17 cellular contexts compared by ENCODE assay signal in genomic region chr2:227460833-227461232, GRCh38. TPM values are rescaled to one million over a fixed set of nuclear protein-coding genes. Genes with fewer than 3 reads are reported as not detected.
A peak's percentile ranks its signal among the peaks of the same experiment; 100 is the strongest.
DNase-seq lines count a peak whose midpoint lies in the region; ATAC-seq and TF ChIP-seq lines count a peak whose summit lies in the region.
"Had no signal": no experiment of that assay in that cellular context is flagged by ENCODE, and none has a peak within 500 bp of the region (broad histone marks: within the 10 kb centered on the region; RNA-seq: fewer than 3 reads in every experiment).

No MANE protein-coding gene starts in this region.

- H3K4me3 Mint-ChIP-seq in activated naive CD8-positive, alpha-beta T cell treated with anti-CD3 and anti-CD28 coated beads, Interleukin-2, amount 50 U/mL, for 24 hours: peak overlapping the region; percentile 68

- H2AFZ ChIP-seq in SK-N-SH (ENCODE audit: low read depth): no peak overlapping the region
- no peak overlapping the region for H2AFZ ChIP-seq in PC-3 (ENCODE audit: low read length)

- TF ChIP-seq POLR2A in adrenal gland (IDR thresholded peaks at IDR 0.05): no peak

- DNase-seq in SK-N-SH: no peak
- DNase-seq in PC-3: no peak
- DNase-seq in activated naive CD8-positive, alpha-beta T cell treated with anti-CD3 and anti-CD28 coated beads, Interleukin-2, amount 50 U/mL, for 24 hours: no peak
- no peak for DNase-seq in adrenal gland
- DNase-seq in activated CD8-positive, alpha-beta memory T cell treated with anti-CD3 and anti-CD28 coated beads, Interleukin-2, amount 50 U/mL, for 48 hours: no peak
- no peak for DNase-seq in HuH-7 (ENCODE audit: low spot score)
- DNase-seq: C1 segment of cervical spinal cord; caudate nucleus; left colon; NCI-H146; RPMI8226; stimulated activated CD4-positive, alpha-beta T cell treated with anti-CD3 and anti-CD28 coated beads, Interleukin-12 subunit alpha, Interleukin-12 subunit beta, amount 100 ng/mL, for 4 hours had no signal

- no peak overlapping the region for H3K27ac ChIP-seq in SK-N-SH (ENCODE audit: low read depth in 2 of 2, low read length in 1 of 2)
- H3K27ac ChIP-seq in BLaER1 treated with 17β-estradiol and CSF1 and Interleukin-3, amounts not matched to agents 10 nM and 100 nM: peak overlapping the region in 2 of 11 experiments; percentile 3 to 32; a peak in 3 of 22 replicates
- no peak overlapping the region for H3K27ac ChIP-seq in PC-3 (ENCODE audit: low read length)
- no peak overlapping the region for H3K27ac ChIP-seq in adrenal gland
- H3K27ac ChIP-seq: 22Rv1, tibial nerve had no signal

- CTCF ChIA-PET in SK-N-SH (lab: Yijun Ruan, JAX): no interaction called here
- CTCF ChIA-PET in PC-3 (lab: Charles Lee): no interaction called here

- TF ChIP-seq CTCF in SK-N-SH (IDR thresholded peaks at IDR 0.05) (no peak), PC-3 (conservative IDR thresholded peaks at IDR 0.05; ENCODE audit: low read depth, low read length) (no peak), adrenal gland (IDR thresholded peaks at IDR 0.05) (no peak)

- BruUV-seq in PC-3 (replicated peaks; lab: Mats Ljungman, UMichigan): no TSS peak

- H3K36me3 ChIP-seq in SK-N-SH (replicated peaks in 1 of 2; ENCODE audit: control insufficient read depth in 1 of 2, insufficient read depth in 2 of 2, low read length in 1 of 2) (no peaks in the 10 kb centered on the region), PC-3 (ENCODE audit: low read depth, low read length) (no peaks in the 10 kb centered on the region), adrenal gland (replicated peaks in 1 of 2) (no peaks in the 10 kb centered on the region)
- no peaks in the 10 kb centered on the region for H3K36me3 ChIP-seq in BLaER1 treated with 17β-estradiol and CSF1 and Interleukin-3, amounts not matched to agents 10 nM and 100 nM
- H3K36me3 ChIP-seq: tibial nerve had no signal

- peak overlapping the region; percentile 97 for H3K27ac Mint-ChIP-seq in activated naive CD8-positive, alpha-beta T cell treated with anti-CD3 and anti-CD28 coated beads, Interleukin-2, amount 50 U/mL, for 24 hours

- no peak overlapping the region for H3K9ac ChIP-seq in SK-N-SH
- H3K9ac ChIP-seq in BLaER1 treated with 17β-estradiol and CSF1 and Interleukin-3, amounts not matched to agents 10 nM and 100 nM: no peak overlapping the region
- H3K9ac ChIP-seq in PC-3 (ENCODE audit: low read length): no peak overlapping the region

- ATAC-seq in SK-N-SH treated with all-trans-retinoic acid at 6 μM for 48 hours: no peak
- ATAC-seq in PC-3: no peak
- peak; percentile 33 for ATAC-seq in activated naive CD8-positive, alpha-beta T cell treated with anti-CD3 and anti-CD28 coated beads, Interleukin-2, amount 50 U/mL, for 24 hours
- ATAC-seq: left colon had no signal

- H3K4me1 ChIP-seq in SK-N-SH (ENCODE audit: control insufficient read depth in 1 of 2, insufficient read depth in 2 of 2, low read depth in 1 of 2, low read length in 1 of 2) (peaks cover 0 to 18% of the 10 kb centered on the region in 2 experiments; a peak in 3 of 4 replicates), PC-3 (ENCODE audit: insufficient read depth, low read length) (peaks cover 30% of the 10 kb centered on the region), adrenal gland (replicated peaks in 1 of 2) (peaks cover 8 to 23% of the 10 kb centered on the region in 2 donors)
- peaks cover 41 to 98% (median 79%) of the 10 kb centered on the region in 10 experiments for H3K4me1 ChIP-seq in BLaER1 treated with 17β-estradiol and CSF1 and Interleukin-3, amounts not matched to agents 10 nM and 100 nM
- H3K4me1 ChIP-seq: tibial nerve had no signal

- H4K20me1 ChIP-seq in SK-N-SH (ENCODE audit: insufficient read depth): no peaks in the 10 kb centered on the region
- H4K20me1 ChIP-seq in BLaER1 treated with 17β-estradiol and CSF1 and Interleukin-3, amounts not matched to agents 10 nM and 100 nM: no peaks in the 10 kb centered on the region
- H4K20me1 ChIP-seq in PC-3 (ENCODE audit: low read length): no peaks in the 10 kb centered on the region

- no peaks in the 10 kb centered on the region for H3K79me2 ChIP-seq in SK-N-SH (ENCODE audit: insufficient read depth)
- H3K79me2 ChIP-seq in PC-3 (ENCODE audit: low read length): no peaks in the 10 kb centered on the region

- H3K9me3 ChIP-seq in SK-N-SH (no peaks in the 10 kb centered on the region), PC-3 (ENCODE audit: low read length) (no peaks in the 10 kb centered on the region), adrenal gland (replicated peaks in 1 of 3) (no peaks in the 10 kb centered on the region)
- H3K9me3 ChIP-seq in BLaER1 treated with 17β-estradiol and CSF1 and Interleukin-3, amounts not matched to agents 10 nM and 100 nM (replicated peaks in 1 of 11): no peaks in the 10 kb centered on the region
- H3K9me3 ChIP-seq: tibial nerve had no signal

- H3K27me3 ChIP-seq in SK-N-SH (ENCODE audit: insufficient read depth): no peaks in the 10 kb centered on the region
- H3K27me3 ChIP-seq in BLaER1 treated with 17β-estradiol and CSF1 and Interleukin-3, amounts not matched to agents 10 nM and 100 nM: no peaks in the 10 kb centered on the region; a peak in 1 of 22 replicates
- H3K27me3 ChIP-seq in PC-3 (ENCODE audit: low read length): no peaks in the 10 kb centered on the region
- no peaks in the 10 kb centered on the region for H3K27me3 ChIP-seq in adrenal gland
- H3K27me3 ChIP-seq: tibial nerve had no signal

- no peak for TF ChIP-seq RAD21 in SK-N-SH (IDR thresholded peaks at IDR 0.05; ENCODE audit: low read length)

- H3K9me3 Mint-ChIP-seq in activated naive CD8-positive, alpha-beta T cell treated with anti-CD3 and anti-CD28 coated beads, Interleukin-2, amount 50 U/mL, for 24 hours: no peaks in the 10 kb centered on the region

- POLR2A ChIA-PET in SK-N-SH (lab: Yijun Ruan, JAX) (no interaction called here), PC-3 (lab: Charles Lee; ENCODE audit: unreplicated experiment) (no interaction called here)

- no peaks in the 10 kb centered on the region for H3K36me3 Mint-ChIP-seq in activated naive CD8-positive, alpha-beta T cell treated with anti-CD3 and anti-CD28 coated beads, Interleukin-2, amount 50 U/mL, for 24 hours (ENCODE audit: low read depth)
- H3K36me3 Mint-ChIP-seq: activated CD8-positive, alpha-beta memory T cell treated with anti-CD3 and anti-CD28 coated beads, Interleukin-2, amount 10 ng/mL, durations not matched to agents 7 days and 5 days had no signal

- no peaks in the 10 kb centered on the region for H3K27me3 Mint-ChIP-seq in activated naive CD8-positive, alpha-beta T cell treated with anti-CD3 and anti-CD28 coated beads, Interleukin-2, amount 50 U/mL, for 24 hours
- H3K27me3 Mint-ChIP-seq: activated CD8-positive, alpha-beta memory T cell treated with anti-CD3 and anti-CD28 coated beads, Interleukin-2, amount 10 ng/mL, durations not matched to agents 7 days and 5 days had no signal

- peaks cover 97% of the 10 kb centered on the region for H3K4me1 Mint-ChIP-seq in activated naive CD8-positive, alpha-beta T cell treated with anti-CD3 and anti-CD28 coated beads, Interleukin-2, amount 50 U/mL, for 24 hours

- TF ChIP-seq EP300 in SK-N-SH (IDR thresholded peaks at IDR 0.05; ENCODE audit: borderline replicate concordance in 1 of 2, low read depth in 1 of 2, low read length in 1 of 2): no peak

- H3K4me2 ChIP-seq in SK-N-SH (peak overlapping the region; percentile 34), PC-3 (ENCODE audit: low read length) (peak overlapping the region; percentile 49; the same call in 1 of the 2 replicates)
- peak overlapping the region; percentile 53 to 86 (median 75) for H3K4me2 ChIP-seq in BLaER1 treated with 17β-estradiol and CSF1 and Interleukin-3, amounts not matched to agents 10 nM and 100 nM

- H3F3A ChIP-seq in SK-N-SH (replicated peaks; ENCODE audit: insufficient read depth) (peaks cover 7% of the 10 kb centered on the region), PC-3 (ENCODE audit: low read length, unreplicated experiment) (no peaks in the 10 kb centered on the region)

- 87% methylated on average over 3 of the region's 3 CpGs for WGBS in SK-N-SH (ENCODE audit: low lambda C conversion rate)
- WGBS in adrenal gland, 4 donors: 83 to 86% (median 83%) methylated on average over 3 of the region's 3 CpGs

- intact Hi-C loops in PC-3 (cut with micrococcal nuclease): no loop called here
- intact Hi-C loops in adrenal gland (cut with DNase I): no loop called here

- H3K9me2 ChIP-seq in SK-N-SH (no peaks in the 10 kb centered on the region), PC-3 (replicated peaks; ENCODE audit: low read length) (no peaks in the 10 kb centered on the region)

- H3K4me3 ChIP-seq in SK-N-SH (ENCODE audit: low read depth in 2 of 2, low read length in 1 of 2): no peak overlapping the region
- H3K4me3 ChIP-seq in BLaER1 treated with 17β-estradiol and CSF1 and Interleukin-3, amounts not matched to agents 10 nM and 100 nM: no peak overlapping the region
- H3K4me3 ChIP-seq in PC-3 (ENCODE audit: low read length): no peak overlapping the region
- H3K4me3 ChIP-seq in adrenal gland: no peak overlapping the region
- H3K4me3 ChIP-seq: tibial nerve had no signal

TF ChIP-seq in SK-N-SH, 30 proteins besides CTCF, POLR2A, EP300 and RAD21 (continues in another document):
- TF ChIP-seq RFX5 (IDR thresholded peaks at IDR 0.05; ENCODE audit: low read length) (no peak), ELF1 (IDR thresholded peaks at IDR 0.05) (no peak), FOSL2 (IDR thresholded peaks at IDR 0.05; ENCODE audit: borderline replicate concordance, low read depth) (no peak)

TF ChIP-seq in SK-N-SH treated with all-trans-retinoic acid at 6 μM for 48 hours, 23 proteins besides CTCF, POLR2A, EP300 and RAD21 (continues in another document):
- TF ChIP-seq ARNTL (CRISPR knock-in tag; IDR thresholded peaks at IDR 0.05; ENCODE audit: borderline replicate concordance, low read depth): no peak
- TF ChIP-seq ZC3H10 (CRISPR knock-in tag; IDR thresholded peaks at IDR 0.05): no peak
- TF ChIP-seq GLIS3 (CRISPR knock-in tag; IDR thresholded peaks at IDR 0.05): no peak
- no peak for TF ChIP-seq TCF4 (CRISPR knock-in tag; IDR thresholded peaks at IDR 0.05; ENCODE audit: borderline replicate concordance)

RNA-seq across cellular contexts. Expression of gene AGFG1, which starts 11.1 kb away (rescaled TPM):
- polyA plus RNA-seq in SK-N-SH (2012; rRNA removed): 42.3 and 62.7 TPM in 2 replicates
- 41.6 and 49.2 TPM in 2 replicates for polyA plus RNA-seq in SK-N-SH (2012; cell fraction: cytosol; rRNA removed)
- polyA plus RNA-seq in SK-N-SH (2012; cell fraction: nucleus; rRNA removed): 30.2 and 65.2 TPM in 2 replicates
- total RNA-seq in PC-3 (2014; rRNA removed): 44.0 and 56.3 TPM in 2 replicates
- 100 to 1,000 TPM in 2 of 8 donors, 10 to 100 TPM in 6; 40.1 to 117 (median 79.3) TPM for total RNA-seq in adrenal gland
- 100 to 1,000 TPM in 1 of 3 donors, 10 to 100 TPM in 2; 13.5 to 108 (median 19.7) TPM for polyA plus RNA-seq in adrenal gland
